In genomic region chr9:91985692-91986091, GRCh38 we compare ENCODE assay signal across 29 cellular contexts.
"Had no signal": no experiment of that assay in that cellular context is flagged by ENCODE, and none has a peak within 500 bp of the region (broad histone marks: within the 10 kb centered on the region; RNA-seq: fewer than 3 reads in every experiment).

No MANE protein-coding gene starts in this region.

- H3K4me1 ChIP-seq: adrenal gland, ascending aorta, body of pancreas, breast epithelium had no signal

- H3K36me3 ChIP-seq: adrenal gland, ascending aorta, brain microvascular endothelial cell, breast epithelium, cardiac muscle cell had no signal

- DNase-seq: activated effector memory CD4-positive, alpha-beta T cell treated with anti-CD3 and anti-CD28 coated beads, Interleukin-2, amount 50 U/mL, for 16 hours; activated effector memory CD4-positive, alpha-beta T cell treated with Interleukin-2 at 50 U/mL for 16 hours; activated gamma-delta T cell; activated gamma-delta T cell treated with Interleukin-2 at 50 U/mL for 16 hours; activated naive CD4-positive, alpha-beta T cell; activated naive CD4-positive, alpha-beta T cell treated with anti-CD3 and anti-CD28 coated beads for 36 hours; activated naive CD4-positive, alpha-beta T cell treated with anti-CD3 and anti-CD28 coated beads, Interleukin-2, amount 10 ng/mL, durations not matched to agents 7 days and 5 days; activated naive CD4-positive, alpha-beta T cell treated with anti-CD3 and anti-CD28 coated beads, Interleukin-2, amount 50 U/mL, for 16 hours; activated naive CD4-positive, alpha-beta T cell treated with Interleukin-2 at 50 U/mL for 16 hours; activated naive CD8-positive, alpha-beta T cell treated with anti-CD3 and anti-CD28 coated beads for 36 hours; activated naive CD8-positive, alpha-beta T cell treated with anti-CD3 and anti-CD28 coated beads, Interleukin-2, amount 10 ng/mL, durations not matched to agents 7 days and 5 days; activated naive CD8-positive, alpha-beta T cell treated with anti-CD3 and anti-CD28 coated beads, Interleukin-2, amount 50 U/mL, for 24 hours; activated T-cell treated with anti-CD3 and anti-CD28 coated beads, Interleukin-2, amount 50 U/mL, for 24 hours; activated T-cell treated with anti-CD3 and anti-CD28 coated beads, Interleukin-2, amount 50 U/mL, for 4 hours; activated T-cell treated with anti-CD3 and anti-CD28 coated beads, Interleukin-2, amount 50 U/mL, for 48 hours; activated T-cell treated with anti-CD3 and anti-CD28 coated beads, Interleukin-2, amount 50 U/mL, for 72 hours; adrenal gland; amniotic stem cell; amygdala; anterior cingulate cortex; aorta; body of pancreas; brain microvascular endothelial cell; caudate nucleus; central memory CD4-positive, alpha-beta T cell; cerebellar nuclear complex had no signal

- H3K9me3 ChIP-seq: adrenal gland, ascending aorta, body of pancreas had no signal

- H3K4me3 ChIP-seq: adrenal gland, ascending aorta, body of pancreas, breast epithelium, cardiac muscle cell had no signal

- H3K27ac ChIP-seq: adrenal gland, ascending aorta, body of pancreas, brain microvascular endothelial cell, breast epithelium, cardiac muscle cell had no signal
